Comparison of ENCODE assay signal across 25 cellular contexts in the genomic region with DNA sequence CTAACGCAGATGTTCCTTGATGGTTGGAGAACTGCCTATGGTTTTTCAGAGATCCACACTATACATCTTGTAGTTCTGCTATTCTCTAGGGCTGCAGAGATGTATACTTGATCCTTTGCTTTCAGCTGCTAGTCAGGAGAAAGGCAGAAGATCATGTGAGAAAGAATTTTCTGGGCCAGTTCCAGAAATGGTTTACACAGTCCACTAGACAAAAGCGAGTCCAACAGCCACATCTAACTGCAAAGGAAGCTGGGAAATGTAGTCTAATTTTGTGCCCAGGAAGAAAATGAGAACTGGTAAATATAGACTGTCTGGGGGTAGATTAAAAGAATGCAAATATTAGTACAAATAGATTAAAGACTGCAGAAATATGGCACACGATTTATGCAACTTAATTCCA.
DNase-seq lines count a peak whose midpoint lies in the region; ATAC-seq, FAIRE-seq and TF ChIP-seq lines count a peak whose summit lies in the region.
"Had no signal": no experiment of that assay in that cellular context is flagged by ENCODE, and none has a peak within 500 bp of the region (broad histone marks: within the 10 kb centered on the region; RNA-seq: fewer than 3 reads in every experiment).

No MANE protein-coding gene starts in this region.

- POLR2A ChIA-PET in AG04450 (lab: Yijun Ruan, JAX) = no interaction called here

- H3K18ac ChIP-seq in trophoblast cell (ENCODE audit: low read length) = no peak overlapping the region

- intact Hi-C loops in kidney (cut with DNase I) = no loop called here

- ATAC-seq in HG03196 (IDR thresholded peaks at IDR 0.05; ENCODE audit: unreplicated experiment) (no peak), HG03457 (IDR thresholded peaks at IDR 0.05; ENCODE audit: unreplicated experiment) (no peak)
- ATAC-seq: body of pancreas; effector memory CD8-positive, alpha-beta T cell; left lung; upper lobe of right lung had no signal

- H4K91ac ChIP-seq in trophoblast cell (ENCODE audit: low read depth, low read length) = no peak overlapping the region

- no peak for TF ChIP-seq POLR2A in H54 (IDR thresholded peaks at IDR 0.05; ENCODE audit: low read depth, low read length)

- H2AK5ac ChIP-seq in trophoblast cell (ENCODE audit: low read length) = no peak overlapping the region

- TF ChIP-seq CTCF in AG04450 (IDR thresholded peaks at IDR 0.05; ENCODE audit: low read depth, low read length) (no peak), kidney (IDR thresholded peaks at IDR 0.05; ENCODE audit: borderline replicate concordance, extremely low read depth, insufficient read depth) (no peak)

- H3K4me2 ChIP-seq in trophoblast cell (ENCODE audit: low read length) = no peak overlapping the region

- no peak overlapping the region for H3K4me3 ChIP-seq in AG04450 (ENCODE audit: low read depth, low read length)
- H3K4me3 ChIP-seq in kidney (ENCODE audit: low read length in 2 of 2) = no peak overlapping the region
- no peak overlapping the region for H3K4me3 ChIP-seq in trophoblast cell (ENCODE audit: low read depth, low read length)
- H3K4me3 ChIP-seq: body of pancreas, esophagus squamous epithelium, left lung, upper lobe of right lung had no signal

- DNase-seq in AG04450 (ENCODE audit: low read depth, low spot score) (peak; percentile 23), NCI-H1092 (lab: John Stamatoyannopoulos, UW) (peak; percentile 49), astrocyte of the hippocampus (ENCODE audit: low read depth, low spot score) (peak; percentile 4), kidney (no peak), trophoblast cell (no peak), H54 (ENCODE audit: insufficient read length, low spot score) (no peak)
- DNase-seq: activated CD4-positive, alpha-beta memory T cell treated with anti-CD3 and anti-CD28 coated beads for 36 hours; activated effector memory CD4-positive, alpha-beta T cell treated with Interleukin-2 at 50 U/mL for 16 hours; activated naive CD8-positive, alpha-beta T cell treated with anti-CD3 and anti-CD28 coated beads, Interleukin-2, amount 10 ng/mL, durations not matched to agents 7 days and 5 days; body of pancreas; effector memory CD8-positive, alpha-beta T cell; esophagus squamous epithelium; H9; head of caudate nucleus; Karpas-422; left lung; MV-4-11; NCI-H526; nephron progenitor cell; T-helper 9 cell; upper lobe of right lung had no signal

- no peak overlapping the region for H3K23ac ChIP-seq in trophoblast cell (ENCODE audit: low read length)

- H3K4me1 ChIP-seq in kidney (ENCODE audit: control insufficient read depth in 1 of 2, insufficient read depth in 1 of 2, low read depth in 1 of 2, low read length in 2 of 2) (peaks cover 2 to 29% of the 10 kb centered on the region in 2 donors), trophoblast cell (ENCODE audit: control insufficient read depth in 1 of 2, insufficient read depth in 2 of 2, low read length in 2 of 2) (no peaks in the 10 kb centered on the region)
- H3K4me1 ChIP-seq: body of pancreas, esophagus squamous epithelium, left lung, upper lobe of right lung had no signal

- CTCF ChIA-PET in AG04450 (lab: Charles Lee) = no interaction called here

- H3K14ac ChIP-seq in trophoblast cell (ENCODE audit: low read length) = no peak overlapping the region

- H3K9me3 ChIP-seq in AG04450 (ENCODE audit: control insufficient read depth, insufficient read depth, low read length) (no peaks in the 10 kb centered on the region), kidney (ENCODE audit: control insufficient read depth in 1 of 2, low read length in 2 of 2) (no peaks in the 10 kb centered on the region), trophoblast cell (ENCODE audit: insufficient read depth, low read depth, low read length) (no peaks in the 10 kb centered on the region)
- H3K9me3 ChIP-seq: body of pancreas, esophagus squamous epithelium, upper lobe of right lung had no signal

- H3K79me2 ChIP-seq in trophoblast cell (ENCODE audit: control insufficient read depth, insufficient read depth, low read length, poor library complexity) = no peaks in the 10 kb centered on the region

- no peak overlapping the region for H3K4ac ChIP-seq in trophoblast cell (ENCODE audit: low read depth, low read length)

- no peaks in the 10 kb centered on the region for H3K27me3 ChIP-seq in AG04450 (ENCODE audit: control insufficient read depth, insufficient read depth, low read length)
- no peaks in the 10 kb centered on the region for H3K27me3 ChIP-seq in trophoblast cell (ENCODE audit: insufficient read depth, low read length)
- H3K27me3 ChIP-seq: body of pancreas, left lung, upper lobe of right lung had no signal

- H3K36me3 ChIP-seq in kidney (ENCODE audit: control insufficient read depth in 1 of 2, insufficient read depth in 2 of 2, low read length in 2 of 2) = no peaks in the 10 kb centered on the region
- no peaks in the 10 kb centered on the region for H3K36me3 ChIP-seq in trophoblast cell (ENCODE audit: control insufficient read depth in 1 of 2, insufficient read depth in 2 of 2, low read length in 2 of 2)
- H3K36me3 ChIP-seq: esophagus squamous epithelium, left lung, upper lobe of right lung had no signal

- H3K27ac ChIP-seq in AG04450 (ENCODE audit: low read depth, low read length) (no peak overlapping the region), kidney (ENCODE audit: low read depth in 2 of 2, low read length in 2 of 2) (no peak overlapping the region), trophoblast cell (ENCODE audit: low read depth, low read length) (no peak overlapping the region)
- H3K27ac ChIP-seq: body of pancreas, C4-2B, esophagus squamous epithelium, left lung, upper lobe of right lung had no signal

- no peak overlapping the region for H2BK5ac ChIP-seq in trophoblast cell (ENCODE audit: low read depth, low read length, poor library complexity)

- H3K9ac ChIP-seq in kidney (ENCODE audit: low read length in 2 of 2) = no peak overlapping the region
- H3K9ac ChIP-seq in trophoblast cell (ENCODE audit: low read length) = no peak overlapping the region

- H2AFZ ChIP-seq in trophoblast cell (ENCODE audit: insufficient read depth, low read length, poor library complexity) = no peak overlapping the region

- H4K12ac ChIP-seq in trophoblast cell (ENCODE audit: low read depth, low read length) = no peak overlapping the region

- WGBS in trophoblast cell (ENCODE audit: extremely low coverage, insufficient coverage, insufficient read length) = no CpG with 5 or more reads among the region's 3 CpGs

- FAIRE-seq in kidney (lab: Jason Lieb, UNC) (peak; percentile 56), H54 (lab: Jason Lieb, UNC) (no peak)
- FAIRE-seq: D721Med had no signal

- H4K8ac ChIP-seq in trophoblast cell (ENCODE audit: low read depth, low read length) = no peak overlapping the region

- no peak overlapping the region for H2BK12ac ChIP-seq in trophoblast cell (ENCODE audit: low read length)

- H3K79me1 ChIP-seq in trophoblast cell (ENCODE audit: low read length) = no peaks in the 10 kb centered on the region

- H2BK120ac ChIP-seq in trophoblast cell (ENCODE audit: insufficient read depth, low read length, poor library complexity) = no peak overlapping the region

Comparison
In these comparisons a context has a peak if more than half of its experiments do, and no peak if none do; other contexts are left out.
1. DNase-seq: peak in AG04450 (single experiment), NCI-H1092 (single experiment) and astrocyte of the hippocampus (single experiment); none in kidney (single experiment), trophoblast cell (0 of 2) and H54 (single experiment).